ENCODE assay signal across 1 cellular context in genomic region chr14:21104448-21105060, GRCh38.
TF ChIP-seq lines count a peak whose summit lies in the region.

No MANE protein-coding gene starts in this region.

TF ChIP-seq in K562, 482 proteins besides CTCF, POLR2A, EP300 and RAD21 (continues in another document):
- TF ChIP-seq DPF2 (IDR thresholded peaks at IDR 0.05) = peak; percentile 9
- peak; percentile 95 for TF ChIP-seq BRD9 (IDR thresholded peaks at IDR 0.05; ENCODE audit: low read depth, partially characterized antibody)
- peak; percentile 27; the same call in 1 of the 2 replicates for TF ChIP-seq ZNF232 (CRISPR knock-in tag; IDR thresholded peaks at IDR 0.05)
- peak in 1 of 3 experiments; percentile 23; a peak in 1 of 6 replicates for TF ChIP-seq ZBTB11 (CRISPR knock-in tag; IDR thresholded peaks at IDR 0.05)
- TF ChIP-seq, protein P1, sequence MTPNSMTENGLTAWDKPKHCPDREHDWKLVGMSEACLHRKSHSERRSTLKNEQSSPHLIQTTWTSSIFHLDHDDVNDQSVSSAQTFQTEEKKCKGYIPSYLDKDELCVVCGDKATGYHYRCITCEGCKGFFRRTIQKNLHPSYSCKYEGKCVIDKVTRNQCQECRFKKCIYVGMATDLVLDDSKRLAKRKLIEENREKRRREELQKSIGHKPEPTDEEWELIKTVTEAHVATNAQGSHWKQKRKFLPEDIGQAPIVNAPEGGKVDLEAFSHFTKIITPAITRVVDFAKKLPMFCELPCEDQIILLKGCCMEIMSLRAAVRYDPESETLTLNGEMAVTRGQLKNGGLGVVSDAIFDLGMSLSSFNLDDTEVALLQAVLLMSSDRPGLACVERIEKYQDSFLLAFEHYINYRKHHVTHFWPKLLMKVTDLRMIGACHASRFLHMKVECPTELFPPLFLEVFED (CRISPR knock-in tag; conservative IDR thresholded peaks at IDR 0.05) = 0 out of 2 replicates have a peak, but pooled peaks have one; percentile 36
- TF ChIP-seq HDAC3 (IDR thresholded peaks at IDR 0.05; ENCODE audit: borderline replicate concordance, partially characterized antibody) = peak; percentile 43
- peak; percentile 32; the same call in 1 of the 2 replicates for TF ChIP-seq STAG1 (CRISPR knock-in tag; IDR thresholded peaks at IDR 0.05; ENCODE audit: borderline replicate concordance)
- 0 out of 2 replicates have a peak, but pooled peaks have one; percentile 43 for TF ChIP-seq SMARCE1 (IDR thresholded peaks at IDR 0.05)
- TF ChIP-seq HDAC1 (IDR thresholded peaks at IDR 0.05) = 0 out of 4 replicates have a peak, but pooled peaks of 1 of the 2 experiments have one; percentile 4
- no peak for TF ChIP-seq NKRF (IDR thresholded peaks at IDR 0.05; ENCODE audit: borderline replicate concordance)
- TF ChIP-seq OTX1 (CRISPR knock-in tag; IDR thresholded peaks at IDR 0.05) = peak; percentile 53; the same call in 1 of the 2 replicates
- TF ChIP-seq ZNF699 (CRISPR knock-in tag; IDR thresholded peaks at IDR 0.05; ENCODE audit: insufficient replicate concordance) = no peak
- TF ChIP-seq MTA3 (IDR thresholded peaks at IDR 0.05; ENCODE audit: borderline replicate concordance) = peak; percentile 44; the same call in 1 of the 2 replicates
- peak; percentile 86 for TF ChIP-seq ARID2 (IDR thresholded peaks at IDR 0.05)
- TF ChIP-seq, protein P2, sequence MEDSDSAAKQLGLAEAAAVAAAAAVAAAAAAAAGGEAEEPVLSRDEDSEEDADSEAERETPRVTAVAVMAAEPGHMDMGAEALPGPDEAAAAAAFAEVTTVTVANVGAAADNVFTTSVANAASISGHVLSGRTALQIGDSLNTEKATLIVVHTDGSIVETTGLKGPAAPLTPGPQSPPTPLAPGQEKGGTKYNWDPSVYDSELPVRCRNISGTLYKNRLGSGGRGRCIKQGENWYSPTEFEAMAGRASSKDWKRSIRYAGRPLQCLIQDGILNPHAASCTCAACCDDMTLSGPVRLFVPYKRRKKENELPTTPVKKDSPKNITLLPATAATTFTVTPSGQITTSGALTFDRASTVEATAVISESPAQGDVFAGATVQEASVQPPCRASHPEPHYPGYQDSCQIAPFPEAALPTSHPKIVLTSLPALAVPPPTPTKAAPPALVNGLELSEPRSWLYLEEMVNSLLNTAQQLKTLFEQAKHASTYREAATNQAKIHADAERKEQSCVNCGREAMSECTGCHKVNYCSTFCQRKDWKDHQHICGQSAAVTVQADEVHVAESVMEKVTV (CRISPR knock-in tag; IDR thresholded peaks at IDR 0.05) = peak; percentile 83
- TF ChIP-seq, protein P3, sequence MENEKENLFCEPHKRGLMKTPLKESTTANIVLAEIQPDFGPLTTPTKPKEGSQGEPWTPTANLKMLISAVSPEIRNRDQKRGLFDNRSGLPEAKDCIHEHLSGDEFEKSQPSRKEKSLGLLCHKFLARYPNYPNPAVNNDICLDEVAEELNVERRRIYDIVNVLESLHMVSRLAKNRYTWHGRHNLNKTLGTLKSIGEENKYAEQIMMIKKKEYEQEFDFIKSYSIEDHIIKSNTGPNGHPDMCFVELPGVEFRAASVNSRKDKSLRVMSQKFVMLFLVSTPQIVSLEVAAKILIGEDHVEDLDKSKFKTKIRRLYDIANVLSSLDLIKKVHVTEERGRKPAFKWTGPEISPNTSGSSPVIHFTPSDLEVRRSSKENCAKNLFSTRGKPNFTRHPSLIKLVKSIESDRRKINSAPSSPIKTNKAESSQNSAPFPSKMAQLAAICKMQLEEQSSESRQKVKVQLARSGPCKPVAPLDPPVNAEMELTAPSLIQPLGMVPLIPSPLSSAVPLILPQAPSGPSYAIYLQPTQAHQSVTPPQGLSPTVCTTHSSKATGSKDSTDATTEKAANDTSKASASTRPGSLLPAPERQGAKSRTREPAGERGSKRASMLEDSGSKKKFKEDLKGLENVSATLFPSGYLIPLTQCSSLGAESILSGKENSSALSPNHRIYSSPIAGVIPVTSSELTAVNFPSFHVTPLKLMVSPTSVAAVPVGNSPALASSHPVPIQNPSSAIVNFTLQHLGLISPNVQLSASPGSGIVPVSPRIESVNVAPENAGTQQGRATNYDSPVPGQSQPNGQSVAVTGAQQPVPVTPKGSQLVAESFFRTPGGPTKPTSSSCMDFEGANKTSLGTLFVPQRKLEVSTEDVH (IDR thresholded peaks at IDR 0.05; ENCODE audit: low read depth, partially characterized antibody) = peak; percentile 14
- TF ChIP-seq, protein P4, sequence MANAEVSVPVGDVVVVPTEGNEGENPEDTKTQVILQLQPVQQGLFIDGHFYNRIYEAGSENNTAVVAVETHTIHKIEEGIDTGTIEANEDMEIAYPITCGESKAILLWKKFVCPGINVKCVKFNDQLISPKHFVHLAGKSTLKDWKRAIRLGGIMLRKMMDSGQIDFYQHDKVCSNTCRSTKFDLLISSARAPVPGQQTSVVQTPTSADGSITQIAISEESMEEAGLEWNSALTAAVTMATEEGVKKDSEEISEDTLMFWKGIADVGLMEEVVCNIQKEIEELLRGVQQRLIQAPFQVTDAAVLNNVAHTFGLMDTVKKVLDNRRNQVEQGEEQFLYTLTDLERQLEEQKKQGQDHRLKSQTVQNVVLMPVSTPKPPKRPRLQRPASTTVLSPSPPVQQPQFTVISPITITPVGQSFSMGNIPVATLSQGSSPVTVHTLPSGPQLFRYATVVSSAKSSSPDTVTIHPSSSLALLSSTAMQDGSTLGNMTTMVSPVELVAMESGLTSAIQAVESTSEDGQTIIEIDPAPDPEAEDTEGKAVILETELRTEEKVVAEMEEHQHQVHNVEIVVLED (CRISPR knock-in tag; IDR thresholded peaks at IDR 0.05) = no peak
- TF ChIP-seq ZC3H11A (IDR thresholded peaks at IDR 0.05; ENCODE audit: low read depth, low read length) = 0 out of 2 replicates have a peak, but pooled peaks have one; percentile 47
- TF ChIP-seq, protein P5, sequence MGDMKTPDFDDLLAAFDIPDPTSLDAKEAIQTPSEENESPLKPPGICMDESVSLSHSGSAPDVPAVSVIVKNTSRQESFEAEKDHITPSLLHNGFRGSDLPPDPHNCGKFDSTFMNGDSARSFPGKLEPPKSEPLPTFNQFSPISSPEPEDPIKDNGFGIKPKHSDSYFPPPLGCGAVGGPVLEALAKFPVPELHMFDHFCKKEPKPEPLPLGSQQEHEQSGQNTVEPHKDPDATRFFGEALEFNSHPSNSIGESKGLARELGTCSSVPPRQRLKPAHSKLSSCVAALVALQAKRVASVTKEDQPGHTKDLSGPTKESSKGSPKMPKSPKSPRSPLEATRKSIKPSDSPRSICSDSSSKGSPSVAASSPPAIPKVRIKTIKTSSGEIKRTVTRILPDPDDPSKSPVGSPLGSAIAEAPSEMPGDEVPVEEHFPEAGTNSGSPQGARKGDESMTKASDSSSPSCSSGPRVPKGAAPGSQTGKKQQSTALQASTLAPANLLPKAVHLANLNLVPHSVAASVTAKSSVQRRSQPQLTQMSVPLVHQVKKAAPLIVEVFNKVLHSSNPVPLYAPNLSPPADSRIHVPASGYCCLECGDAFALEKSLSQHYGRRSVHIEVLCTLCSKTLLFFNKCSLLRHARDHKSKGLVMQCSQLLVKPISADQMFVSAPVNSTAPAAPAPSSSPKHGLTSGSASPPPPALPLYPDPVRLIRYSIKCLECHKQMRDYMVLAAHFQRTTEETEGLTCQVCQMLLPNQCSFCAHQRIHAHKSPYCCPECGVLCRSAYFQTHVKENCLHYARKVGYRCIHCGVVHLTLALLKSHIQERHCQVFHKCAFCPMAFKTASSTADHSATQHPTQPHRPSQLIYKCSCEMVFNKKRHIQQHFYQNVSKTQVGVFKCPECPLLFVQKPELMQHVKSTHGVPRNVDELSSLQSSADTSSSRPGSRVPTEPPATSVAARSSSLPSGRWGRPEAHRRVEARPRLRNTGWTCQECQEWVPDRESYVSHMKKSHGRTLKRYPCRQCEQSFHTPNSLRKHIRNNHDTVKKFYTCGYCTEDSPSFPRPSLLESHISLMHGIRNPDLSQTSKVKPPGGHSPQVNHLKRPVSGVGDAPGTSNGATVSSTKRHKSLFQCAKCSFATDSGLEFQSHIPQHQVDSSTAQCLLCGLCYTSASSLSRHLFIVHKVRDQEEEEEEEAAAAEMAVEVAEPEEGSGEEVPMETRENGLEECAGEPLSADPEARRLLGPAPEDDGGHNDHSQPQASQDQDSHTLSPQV (IDR thresholded peaks at IDR 0.05) = 0 out of 2 replicates have a peak, but pooled peaks have one; percentile 38
- TF ChIP-seq RB1 (IDR thresholded peaks at IDR 0.05; ENCODE audit: low read depth) = 0 out of 2 replicates have a peak, but pooled peaks have one; percentile 6
- TF ChIP-seq, protein P6, sequence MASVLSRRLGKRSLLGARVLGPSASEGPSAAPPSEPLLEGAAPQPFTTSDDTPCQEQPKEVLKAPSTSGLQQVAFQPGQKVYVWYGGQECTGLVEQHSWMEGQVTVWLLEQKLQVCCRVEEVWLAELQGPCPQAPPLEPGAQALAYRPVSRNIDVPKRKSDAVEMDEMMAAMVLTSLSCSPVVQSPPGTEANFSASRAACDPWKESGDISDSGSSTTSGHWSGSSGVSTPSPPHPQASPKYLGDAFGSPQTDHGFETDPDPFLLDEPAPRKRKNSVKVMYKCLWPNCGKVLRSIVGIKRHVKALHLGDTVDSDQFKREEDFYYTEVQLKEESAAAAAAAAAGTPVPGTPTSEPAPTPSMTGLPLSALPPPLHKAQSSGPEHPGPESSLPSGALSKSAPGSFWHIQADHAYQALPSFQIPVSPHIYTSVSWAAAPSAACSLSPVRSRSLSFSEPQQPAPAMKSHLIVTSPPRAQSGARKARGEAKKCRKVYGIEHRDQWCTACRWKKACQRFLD (CRISPR knock-in tag; IDR thresholded peaks at IDR 0.05) = 0 out of 2 replicates have a peak, but pooled peaks have one; percentile 50
- TF ChIP-seq ZFP91 (CRISPR knock-in tag; IDR thresholded peaks at IDR 0.05) = no peak
- peak; percentile 81 for TF ChIP-seq CC2D1A (IDR thresholded peaks at IDR 0.05)
- 0 out of 2 replicates have a peak, but pooled peaks have one; percentile 15 for TF ChIP-seq TRIM28 (IDR thresholded peaks at IDR 0.05)
- 0 out of 2 replicates have a peak, but pooled peaks have one; percentile 3 for TF ChIP-seq BCOR (IDR thresholded peaks at IDR 0.05)
- TF ChIP-seq, protein P7, sequence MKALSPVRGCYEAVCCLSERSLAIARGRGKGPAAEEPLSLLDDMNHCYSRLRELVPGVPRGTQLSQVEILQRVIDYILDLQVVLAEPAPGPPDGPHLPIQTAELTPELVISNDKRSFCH (CRISPR knock-in tag; IDR thresholded peaks at IDR 0.05) = no peak
- TF ChIP-seq, protein P7 (tag; IDR thresholded peaks at IDR 0.05) = peak; percentile 85
- 0 out of 2 replicates have a peak, but pooled peaks have one; percentile 10 for TF ChIP-seq JUND (IDR thresholded peaks at IDR 0.05; ENCODE audit: borderline replicate concordance, low read depth, low read length)
- no peak for TF ChIP-seq JUND (tag; IDR thresholded peaks at IDR 0.05; ENCODE audit: borderline replicate concordance, low read depth, low read length)
- TF ChIP-seq IRF9 (tag; IDR thresholded peaks at IDR 0.05) = no peak
- TF ChIP-seq CBX3 (IDR thresholded peaks at IDR 0.05; ENCODE audit: borderline replicate concordance in 1 of 2, low read length in 2 of 2) = no peak
- TF ChIP-seq NR2C2 (CRISPR knock-in tag; IDR thresholded peaks at IDR 0.05) = no peak
- TF ChIP-seq NR2C2 (tag; IDR thresholded peaks at IDR 0.05) = peak; percentile 94
